8 cellular contexts compared by ENCODE assay signal in genomic region chr19:47779524-47780214, GRCh38. TPM values are rescaled to one million over a fixed set of nuclear protein-coding genes. Genes with fewer than 3 reads are reported as not detected.
DNase-seq lines count a peak whose midpoint lies in the region; ATAC-seq and TF ChIP-seq lines count a peak whose summit lies in the region.

No MANE protein-coding gene starts in this region.

- no peaks in the 10 kb centered on the region for H3K27me3 Mint-ChIP-seq in Calu3 (ENCODE audit: unreplicated experiment)
- H3K27me3 Mint-ChIP-seq in activated B cell treated with CpG ODN at 0.5 μM for 24 hours, result no peaks in the 10 kb centered on the region
- no peaks in the 10 kb centered on the region for H3K27me3 Mint-ChIP-seq in progenitor cell of endocrine pancreas

- H3K4me1 Mint-ChIP-seq in Calu3 (ENCODE audit: low read depth, unreplicated experiment) (peaks cover 47% of the 10 kb centered on the region), activated B cell treated with CpG ODN at 0.5 μM for 24 hours (peaks cover 17% of the 10 kb centered on the region), progenitor cell of endocrine pancreas (ENCODE audit: low read depth) (peaks cover 34% of the 10 kb centered on the region)

- ATAC-seq in activated B cell treated with CpG ODN at 0.5 μM for 24 hours (ENCODE audit: low read depth), result no peak
- peak; percentile 76 for ATAC-seq in Right ventricle myocardium superior (ENCODE audit: poor library complexity)

- no peaks in the 10 kb centered on the region for H3K9me3 Mint-ChIP-seq in Calu3 (ENCODE audit: low read depth, unreplicated experiment)
- H3K9me3 Mint-ChIP-seq in activated B cell treated with CpG ODN at 0.5 μM for 24 hours, result no peaks in the 10 kb centered on the region
- no peaks in the 10 kb centered on the region for H3K9me3 Mint-ChIP-seq in progenitor cell of endocrine pancreas (ENCODE audit: low read depth)

- no TSS peak for BruUV-seq in Calu3 (replicated peaks; lab: Mats Ljungman, UMichigan)

- TF ChIP-seq CTCF in Calu3 (IDR thresholded peaks at IDR 0.05; ENCODE audit: unreplicated experiment) (no peak), activated B cell treated with CpG ODN at 0.5 μM for 24 hours (IDR thresholded peaks at IDR 0.05) (no peak), progenitor cell of endocrine pancreas (IDR thresholded peaks at IDR 0.05; ENCODE audit: unreplicated experiment) (no peak), GM20000 (IDR thresholded peaks at IDR 0.05; ENCODE audit: extremely low read depth, missing control alignments) (no peak)

- DNase-seq in Calu3, result peak; percentile 31
- no peak for DNase-seq in activated B cell treated with CpG ODN at 0.5 μM for 24 hours
- DNase-seq in Right ventricle myocardium superior, result peak; percentile 85
- DNase-seq in progenitor cell of endocrine pancreas (ENCODE audit: low spot score, unreplicated experiment), result no peak
- no peak for DNase-seq in GM20000 (ENCODE audit: low spot score)
- no peak for DNase-seq in effector CD4-positive, alpha-beta T cell
- no peak for DNase-seq in HEK293T (ENCODE audit: extremely low spot score)
- DNase-seq in midbrain (lab: John Stamatoyannopoulos, UW), result no peak

- H3K27ac Mint-ChIP-seq in Calu3 (ENCODE audit: unreplicated experiment), result peak overlapping the region; percentile 99
- peak overlapping the region; percentile 91 for H3K27ac Mint-ChIP-seq in activated B cell treated with CpG ODN at 0.5 μM for 24 hours
- H3K27ac Mint-ChIP-seq in progenitor cell of endocrine pancreas, result peak overlapping the region; percentile 64

- POLR2A ChIA-PET in activated B cell treated with CpG ODN at 0.5 μM for 24 hours (lab: Charles Lee), result no interaction called here
- POLR2A ChIA-PET in HEK293T (lab: Yijun Ruan, JAX), result no interaction called here

- H3K36me3 Mint-ChIP-seq in Calu3 (ENCODE audit: insufficient read depth, unreplicated experiment), result peaks cover 78% of the 10 kb centered on the region
- peaks cover 33% of the 10 kb centered on the region for H3K36me3 Mint-ChIP-seq in activated B cell treated with CpG ODN at 0.5 μM for 24 hours (ENCODE audit: low read depth)
- peaks cover 24% of the 10 kb centered on the region for H3K36me3 Mint-ChIP-seq in progenitor cell of endocrine pancreas (ENCODE audit: insufficient read depth)

- CTCF ChIA-PET in Calu3 (lab: Charles Lee), result no interaction called here
- CTCF ChIA-PET in activated B cell treated with CpG ODN at 0.5 μM for 24 hours (lab: Charles Lee), result no interaction called here
- CTCF ChIA-PET in HEK293T (lab: Yijun Ruan, JAX), result interaction anchor here (0.7 kb wide), 1 partner anchor 10 kb away, joined by 3 read pairs; no protein-coding TSS in a partner anchor

- intact Hi-C loops in Calu3 (cut with micrococcal nuclease; ENCODE audit: unreplicated experiment), result no loop called here
- intact Hi-C loops in activated B cell treated with CpG ODN at 0.5 μM for 24 hours (cut with micrococcal nuclease), result no loop called here
- intact Hi-C loops in Right ventricle myocardium superior (cut with DNase I), result no loop called here

- peak overlapping the region; percentile 99 for H3K4me3 Mint-ChIP-seq in Calu3 (ENCODE audit: low read depth, unreplicated experiment)
- peak overlapping the region; percentile 95 for H3K4me3 Mint-ChIP-seq in activated B cell treated with CpG ODN at 0.5 μM for 24 hours
- H3K4me3 Mint-ChIP-seq in progenitor cell of endocrine pancreas (ENCODE audit: low read depth), result peak overlapping the region; percentile 96

TF ChIP-seq in HEK293T, 16 proteins besides CTCF, POLR2A, EP300 and RAD21:
- no peak for TF ChIP-seq PKNOX1 (IDR thresholded peaks at IDR 0.05)
- no peak for TF ChIP-seq L3MBTL2 (conservative IDR thresholded peaks at IDR 0.05)
- no peak for TF ChIP-seq TARDBP (IDR thresholded peaks at IDR 0.05)
- no peak for TF ChIP-seq BHLHE40 (IDR thresholded peaks at IDR 0.05; ENCODE audit: borderline replicate concordance)
- TF ChIP-seq FOXA1 (IDR thresholded peaks at IDR 0.05), result no peak
- TF ChIP-seq LEF1 (IDR thresholded peaks at IDR 0.05; ENCODE audit: borderline replicate concordance), result no peak
- no peak for TF ChIP-seq SUZ12 (IDR thresholded peaks at IDR 0.05)
- no peak for TF ChIP-seq CTBP1 (IDR thresholded peaks at IDR 0.05; ENCODE audit: borderline replicate concordance)
- TF ChIP-seq ZNF384 (IDR thresholded peaks at IDR 0.05), result no peak
- no peak for TF ChIP-seq FOXK2 (IDR thresholded peaks at IDR 0.05)
- no peak for TF ChIP-seq FOXM1 (IDR thresholded peaks at IDR 0.05; ENCODE audit: borderline replicate concordance)
- no peak for TF ChIP-seq HDGF (IDR thresholded peaks at IDR 0.05; ENCODE audit: borderline replicate concordance)
- no peak for TF ChIP-seq ELF4 (IDR thresholded peaks at IDR 0.05)
- no peak for TF ChIP-seq ARNT (IDR thresholded peaks at IDR 0.05)
- no peak for TF ChIP-seq NFRKB (IDR thresholded peaks at IDR 0.05)
- TF ChIP-seq SP1 (IDR thresholded peaks at IDR 0.05), result no peak

RNA-seq across cellular contexts. Expression of gene SELENOW, which starts 1.2 kb away (rescaled TPM):
- 466 and 506 TPM in 2 replicates for total RNA-seq in Calu3 (2022)
- 24.8 and 27.6 TPM in 2 replicates for total RNA-seq in activated B cell treated with CpG ODN at 0.5 μM for 24 hours
- total RNA-seq in Right ventricle myocardium superior, result 1,241 TPM
- total RNA-seq in progenitor cell of endocrine pancreas, result 342 and 392 TPM in 2 replicates

RNA-seq across cellular contexts. Expression of gene TPRX1, which starts 24.7 kb away (rescaled TPM):
- not detected in 2 replicates for total RNA-seq in Calu3 (2022)
- not detected in 2 replicates for total RNA-seq in activated B cell treated with CpG ODN at 0.5 μM for 24 hours
- not detected for total RNA-seq in Right ventricle myocardium superior
- not detected in 2 replicates for total RNA-seq in progenitor cell of endocrine pancreas

RNA-seq across cellular contexts. Expression of gene NOP53, which starts 34.3 kb away (rescaled TPM):
- 193 and 222 TPM in 2 replicates for total RNA-seq in Calu3 (2022)
- 695 and 783 TPM in 2 replicates for total RNA-seq in activated B cell treated with CpG ODN at 0.5 μM for 24 hours
- total RNA-seq in Right ventricle myocardium superior, result 153 TPM
- 301 and 312 TPM in 2 replicates for total RNA-seq in progenitor cell of endocrine pancreas

RNA-seq across cellular contexts. Expression of gene CRX, which starts 42.1 kb away (rescaled TPM):
- not detected in 2 replicates for total RNA-seq in Calu3 (2022)
- total RNA-seq in activated B cell treated with CpG ODN at 0.5 μM for 24 hours, result not detected in 2 replicates
- not detected for total RNA-seq in Right ventricle myocardium superior
- not detected in 2 replicates for total RNA-seq in progenitor cell of endocrine pancreas

Comparison
In these comparisons a context has a peak if more than half of its experiments do, and no peak if none do; other contexts are left out.
1. DNase-seq: peak in Calu3 (single experiment) and Right ventricle myocardium superior (single experiment); none in activated B cell treated with CpG ODN at 0.5 μM for 24 hours (single experiment), progenitor cell of endocrine pancreas (single experiment), GM20000 (single experiment), effector CD4-positive, alpha-beta T cell (single experiment), HEK293T (single experiment) and midbrain (single experiment).
2. RNA of gene SELENOW, which starts 1.2 kb away (total RNA-seq): 1,241 TPM in Right ventricle myocardium superior (single experiment), 466 to 506 TPM in Calu3 and 342 to 392 TPM in progenitor cell of endocrine pancreas; 24.8 to 27.6 TPM in activated B cell treated with CpG ODN at 0.5 μM for 24 hours; every median in the first group is over 10 times any median in the second.
3. Peak in every context shown above with its lines, with median percentiles within 50 percentile points of each other: H3K27ac Mint-ChIP-seq and H3K4me3 Mint-ChIP-seq.